Comparison of ENCODE assay signal across 14 cellular contexts in the genomic region with DNA sequence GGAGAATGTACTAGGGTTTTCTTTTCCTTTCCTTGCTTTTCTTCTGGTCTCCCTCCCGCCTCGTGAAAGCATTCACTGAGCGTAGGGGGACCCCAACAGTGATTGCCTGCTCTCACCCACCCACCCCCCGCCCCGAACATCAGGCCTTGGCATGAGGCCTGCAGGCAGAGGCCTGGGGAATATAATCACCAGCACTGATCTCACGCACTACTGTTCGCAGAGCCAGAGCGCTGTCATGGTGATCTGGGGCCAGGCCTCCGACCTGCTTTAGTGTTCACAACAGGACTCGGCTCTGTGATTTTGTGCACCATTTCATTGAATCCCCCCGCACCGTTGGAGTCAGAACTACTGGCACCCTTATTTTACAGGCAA. TPM values are rescaled to one million over a fixed set of nuclear protein-coding genes. Genes with fewer than 3 reads are reported as not detected.
DNase-seq lines count a peak whose midpoint lies in the region; TF ChIP-seq lines count a peak whose summit lies in the region.
"Had no signal": no experiment of that assay in that cellular context is flagged by ENCODE, and none has a peak within 500 bp of the region (broad histone marks: within the 10 kb centered on the region; RNA-seq: fewer than 3 reads in every experiment).

No MANE protein-coding gene starts in this region.

- H3F3A ChIP-seq in smooth muscle cell (ENCODE audit: low read depth), result no peaks in the 10 kb centered on the region

- no peak overlapping the region for H2AFZ ChIP-seq in smooth muscle cell (ENCODE audit: low read depth)

- H3K36me3 ChIP-seq in WERI-Rb-1 (no peaks in the 10 kb centered on the region), smooth muscle cell (ENCODE audit: low read depth) (no peaks in the 10 kb centered on the region), MG63 (no peaks in the 10 kb centered on the region)

- no peaks in the 10 kb centered on the region for H3K4me1 Mint-ChIP-seq in activated CD4-positive, alpha-beta memory T cell treated with anti-CD3 and anti-CD28 coated beads, Interleukin-2, amount 10 ng/mL, durations not matched to agents 7 days and 5 days
- H3K4me1 Mint-ChIP-seq: central memory CD8-positive, alpha-beta T cell had no signal

- H3K4me2 ChIP-seq in smooth muscle cell, result peak overlapping the region; percentile 71

- H3K27me3 Mint-ChIP-seq in activated CD4-positive, alpha-beta memory T cell treated with anti-CD3 and anti-CD28 coated beads, Interleukin-2, amount 10 ng/mL, durations not matched to agents 7 days and 5 days, result peaks cover 2% of the 10 kb centered on the region

- no peaks in the 10 kb centered on the region for H3K9me3 Mint-ChIP-seq in activated CD4-positive, alpha-beta memory T cell treated with anti-CD3 and anti-CD28 coated beads, Interleukin-2, amount 10 ng/mL, durations not matched to agents 7 days and 5 days
- H3K9me3 Mint-ChIP-seq: central memory CD8-positive, alpha-beta T cell; natural killer cell treated with Interleukin-12 subunit alpha and Interleukin-12 subunit beta and Interleukin-15 and Interleukin-18, amount 100 ng/mL, for 72 hours had no signal

- H3K27me3 ChIP-seq in WERI-Rb-1 (ENCODE audit: insufficient read depth, low read depth, severe bottlenecking) (no peaks in the 10 kb centered on the region), smooth muscle cell (ENCODE audit: low read depth) (no peaks in the 10 kb centered on the region), MG63 (no peaks in the 10 kb centered on the region)

- H3K4me1 ChIP-seq in smooth muscle cell (ENCODE audit: low read depth), result peaks cover 13% of the 10 kb centered on the region

- no peak overlapping the region for H3K27ac Mint-ChIP-seq in activated CD4-positive, alpha-beta memory T cell treated with anti-CD3 and anti-CD28 coated beads, Interleukin-2, amount 10 ng/mL, durations not matched to agents 7 days and 5 days
- H3K27ac Mint-ChIP-seq: activated CD8-positive, alpha-beta T cell treated with anti-CD3 and anti-CD28 coated beads, Interleukin-2, amount 10 ng/mL, durations not matched to agents 7 days and 5 days; natural killer cell treated with Interleukin-12 subunit alpha and Interleukin-12 subunit beta and Interleukin-15 and Interleukin-18, amount 100 ng/mL, for 72 hours had no signal

- H3K4me3 Mint-ChIP-seq in activated CD4-positive, alpha-beta memory T cell treated with anti-CD3 and anti-CD28 coated beads, Interleukin-2, amount 10 ng/mL, durations not matched to agents 7 days and 5 days, result no peak overlapping the region
- H3K4me3 Mint-ChIP-seq: activated CD8-positive, alpha-beta T cell treated with anti-CD3 and anti-CD28 coated beads, Interleukin-2, amount 10 ng/mL, durations not matched to agents 7 days and 5 days; central memory CD8-positive, alpha-beta T cell; natural killer cell treated with Interleukin-12 subunit alpha and Interleukin-12 subunit beta and Interleukin-15 and Interleukin-18, amount 100 ng/mL, for 72 hours had no signal

- TF ChIP-seq CTCF in WERI-Rb-1 (IDR thresholded peaks at IDR 0.05; ENCODE audit: low read depth, low read length), result no peak
- TF ChIP-seq CTCF in smooth muscle cell (IDR thresholded peaks at IDR 0.05; ENCODE audit: borderline replicate concordance, insufficient read depth, poor library complexity, severe bottlenecking), result no peak

- H4K20me1 ChIP-seq in smooth muscle cell (ENCODE audit: low read depth), result no peaks in the 10 kb centered on the region

- peak; percentile 45 for DNase-seq in NCI-H1436 (lab: John Stamatoyannopoulos, UW)
- DNase-seq in NCI-H1436 treated with DMSO at 0.1 percent for 48 hours (lab: John Stamatoyannopoulos, UW), result no peak
- peak; percentile 85 for DNase-seq in WERI-Rb-1
- DNase-seq in kidney tubule cell (ENCODE audit: low spot score), result peak; percentile 25
- no peak for DNase-seq in smooth muscle cell (lab: John Stamatoyannopoulos, UW; ENCODE audit: unreplicated experiment)
- no peak for DNase-seq in MG63
- no peak for DNase-seq in activated CD4-positive, alpha-beta memory T cell treated with anti-CD3 and anti-CD28 coated beads, Interleukin-2, amount 10 ng/mL, durations not matched to agents 7 days and 5 days
- DNase-seq in NCI-H187 (lab: John Stamatoyannopoulos, UW), result no peak
- DNase-seq: activated CD8-positive, alpha-beta T cell treated with anti-CD3 and anti-CD28 coated beads, Interleukin-2, amount 10 ng/mL, durations not matched to agents 7 days and 5 days; activated naive CD4-positive, alpha-beta T cell treated with Interleukin-2 at 50 U/mL for 16 hours; NCI-H2171 had no signal

- H3K27ac ChIP-seq in WERI-Rb-1, result peak overlapping the region; percentile 87
- peak overlapping the region; percentile 87 for H3K27ac ChIP-seq in smooth muscle cell (ENCODE audit: low read depth)

- POLR2A ChIA-PET in activated CD4-positive, alpha-beta memory T cell treated with anti-CD3 and anti-CD28 coated beads, Interleukin-2, amount 10 ng/mL, durations not matched to agents 7 days and 5 days (lab: Charles Lee), result no interaction called here

- CTCF ChIA-PET in activated CD4-positive, alpha-beta memory T cell treated with anti-CD3 and anti-CD28 coated beads, Interleukin-2, amount 10 ng/mL, durations not matched to agents 7 days and 5 days (lab: Charles Lee), result no interaction called here

- H3K9me3 ChIP-seq in WERI-Rb-1 (ENCODE audit: severe bottlenecking) (no peaks in the 10 kb centered on the region), smooth muscle cell (replicated peaks; ENCODE audit: low read depth) (no peaks in the 10 kb centered on the region), MG63 (no peaks in the 10 kb centered on the region)

- peak overlapping the region; percentile 77 for H3K9ac ChIP-seq in smooth muscle cell (ENCODE audit: low read depth)

- H3K79me2 ChIP-seq in smooth muscle cell (ENCODE audit: low read depth), result no peaks in the 10 kb centered on the region

- no peaks in the 10 kb centered on the region for H3K36me3 Mint-ChIP-seq in activated CD4-positive, alpha-beta memory T cell treated with anti-CD3 and anti-CD28 coated beads, Interleukin-2, amount 10 ng/mL, durations not matched to agents 7 days and 5 days (ENCODE audit: low read depth)
- H3K36me3 Mint-ChIP-seq: natural killer cell treated with Interleukin-12 subunit alpha and Interleukin-12 subunit beta and Interleukin-15 and Interleukin-18, amount 100 ng/mL, for 72 hours had no signal

- H3K4me3 ChIP-seq in WERI-Rb-1 (ENCODE audit: low read depth, low read length) (peak overlapping the region; percentile 6), smooth muscle cell (no peak overlapping the region), MG63 (no peak overlapping the region)

- WGBS in smooth muscle cell (ENCODE audit: low lambda C conversion rate), result 45% methylated on average over 10 of the region's 12 CpGs

RNA-seq across cellular contexts. Expression of a gene that starts 47.6 kb away (rescaled TPM):
- 1.2 and 1.3 TPM in 2 replicates for total RNA-seq in smooth muscle cell
- polyA plus RNA-seq in smooth muscle cell, result 0.83 and 2.4 TPM in 2 replicates
- 1.6 and 3.4 TPM in 2 replicates for total RNA-seq in MG63 (2014; rRNA removed; shearing (Covaris generic); ENCODE audit: low replicate concordance)
- total RNA-seq in activated CD4-positive, alpha-beta memory T cell treated with anti-CD3 and anti-CD28 coated beads, Interleukin-2, amount 10 ng/mL, durations not matched to agents 7 days and 5 days, result under 1 TPM; 0.10 to 0.25 TPM
- total RNA-seq: activated CD8-positive, alpha-beta T cell treated with anti-CD3 and anti-CD28 coated beads, Interleukin-2, amount 10 ng/mL, durations not matched to agents 7 days and 5 days; fibroblast of lung; natural killer cell treated with Interleukin-12 subunit alpha and Interleukin-12 subunit beta and Interleukin-15 and Interleukin-18, amount 100 ng/mL, for 72 hours had no signal
- polyA plus RNA-seq: fibroblast of lung had no signal

Comparison
In these comparisons a context has a peak if more than half of its experiments do, and no peak if none do; other contexts are left out.
1. DNase-seq: peak in NCI-H1436 (single experiment), WERI-Rb-1 (single experiment) and kidney tubule cell (single experiment); none in NCI-H1436 treated with DMSO at 0.1 percent for 48 hours (single experiment), smooth muscle cell (single experiment), MG63 (single experiment), activated CD4-positive, alpha-beta memory T cell treated with anti-CD3 and anti-CD28 coated beads, Interleukin-2, amount 10 ng/mL, durations not matched to agents 7 days and 5 days (single experiment) and NCI-H187 (0 of 2).